Comparison of ENCODE assay signal across 14 cellular contexts in genomic region chr1:64826991-64827390, GRCh38.
DNase-seq lines count a peak whose midpoint lies in the region; ATAC-seq lines count a peak whose summit lies in the region.
"Had no signal": no experiment of that assay in that cellular context is flagged by ENCODE, and none has a peak within 500 bp of the region (broad histone marks: within the 10 kb centered on the region; RNA-seq: fewer than 3 reads in every experiment).

No MANE protein-coding gene starts in this region.

- peak; percentile 22 for DNase-seq in ACHN
- DNase-seq in HT1080 (ENCODE audit: low read depth), result peak; percentile 40
- peak; percentile 43 for DNase-seq in central memory CD4-positive, alpha-beta T cell
- no peak for DNase-seq in COLO668 (lab: John Stamatoyannopoulos, UW; ENCODE audit: unreplicated experiment)
- DNase-seq in NCI-H2107 treated with DMSO at 0.1 percent for 48 hours (lab: John Stamatoyannopoulos, UW; ENCODE audit: unreplicated experiment), result no peak
- no peak for DNase-seq in epidermal melanocyte (ENCODE audit: insufficient read length, low spot score)
- no peak for DNase-seq in A172 (ENCODE audit: low spot score)
- DNase-seq: activated CD8-positive, alpha-beta memory T cell treated with anti-CD3 and anti-CD28 coated beads, Interleukin-2, amount 50 U/mL, for 4 hours; caudate nucleus; kidney; NCI-H1048; NCI-H774; stimulated activated naive B cell treated with anti-CD40 and anti-IgM and Interleukin-4, amounts not matched to agents 10 μg/mL and 1 μg/mL and 100 μg/mL, for 72 hours had no signal

- in situ Hi-C loops in ACHN (cut with HindIII; ENCODE audit: low pct_ligation_motif_present, low pct_unique_long_range_greater_than_20kb, low sequenced_read_pairs), result no loop called here

- peak; percentile 64 for ATAC-seq in GM18909 (IDR thresholded peaks at IDR 0.05; ENCODE audit: poor library complexity, unreplicated experiment)
- ATAC-seq: stimulated activated naive B cell treated with anti-CD40 and anti-IgM and Interleukin-4, amounts not matched to agents 10 μg/mL and 1 μg/mL and 100 μg/mL, for 72 hours had no signal

Comparison
In these comparisons a context has a peak if more than half of its experiments do, and no peak if none do; other contexts are left out.
1. DNase-seq: peak in ACHN (single experiment), HT1080 (single experiment) and central memory CD4-positive, alpha-beta T cell (single experiment); none in COLO668 (single experiment), NCI-H2107 treated with DMSO at 0.1 percent for 48 hours (single experiment), epidermal melanocyte (single experiment) and A172 (single experiment).